Comparison of ENCODE assay signal across 34 cellular contexts in genomic region chr15:63077952-63078351, GRCh38. TPM values are rescaled to one million over a fixed set of nuclear protein-coding genes. Genes with fewer than 3 reads are reported as not detected.
DNase-seq lines count a peak whose midpoint lies in the region; FAIRE-seq and TF ChIP-seq lines count a peak whose summit lies in the region.
"Had no signal": no experiment of that assay in that cellular context is flagged by ENCODE, and none has a peak within 500 bp of the region (broad histone marks: within the 10 kb centered on the region; RNA-seq: fewer than 3 reads in every experiment).

No MANE protein-coding gene starts in this region.

- DNase-seq in NCI-H2227 (lab: John Stamatoyannopoulos, UW; ENCODE audit: unreplicated experiment) (peak; percentile 12), NCI-H2227 treated with DMSO at 0.1 percent for 48 hours (lab: John Stamatoyannopoulos, UW) (no peak), SK-N-DZ (ENCODE audit: low spot score) (peak; percentile 31), NCI-H226 (no peak), kidney (no peak), CD1c-positive myeloid dendritic cell (ENCODE audit: extremely low spot score) (no peak)
- DNase-seq in stimulated activated naive CD4-positive, alpha-beta T cell treated with Interleukin-2 at 50 U/mL for 16 hours (lab: John Stamatoyannopoulos, UW), result no peak
- DNase-seq: activated CD4-positive, alpha-beta memory T cell treated with anti-CD3 and anti-CD28 coated beads, Interleukin-2, amount 10 ng/mL, durations not matched to agents 7 days and 5 days; activated CD4-positive, CD25-positive, alpha-beta regulatory T cell treated with anti-CD3 and anti-CD28 coated beads, Interleukin-2, amount 50 U/mL, for 72 hours; activated CD8-positive, alpha-beta memory T cell treated with anti-CD3 and anti-CD28 coated beads, Interleukin-2, amount 50 U/mL, for 4 hours; activated naive CD4-positive, alpha-beta T cell treated with anti-CD3 and anti-CD28 coated beads, Interleukin-2, amount 10 ng/mL, durations not matched to agents 7 days and 5 days; AML-193; CD4-positive, alpha-beta T cell; dermis blood vessel endothelial cell; EL; foreskin melanocyte; hypothalamus; left ventricle myocardium inferior; mesenchymal stem cell; NCI-H1092; NCI-H1694; NCI-H524 treated with DMSO at 0.1 percent for 48 hours; posterior cingulate gyrus; SHP77; stimulated activated naive CD8-positive, alpha-beta T cell treated with anti-CD3 and anti-CD28 coated beads, Interleukin-15, Interleukin-2, amounts not matched to agents 100 U/mL and 50 U/mL, for 24 hours; T-helper 2 cell had no signal

- H3K27me3 ChIP-seq in iPS-20b (ENCODE audit: insufficient read depth, low read length), result no peaks in the 10 kb centered on the region
- H3K27me3 ChIP-seq: right atrium auricular region had no signal

- H3K27ac ChIP-seq in iPS-20b (ENCODE audit: low read length), result peak overlapping the region; percentile 92
- H3K27ac ChIP-seq in kidney (ENCODE audit: low read depth in 2 of 2, low read length in 2 of 2), result no peak overlapping the region
- H3K27ac ChIP-seq: left ventricle myocardium inferior, neutrophil, right atrium auricular region had no signal

- no peak for TF ChIP-seq CTCF in kidney (IDR thresholded peaks at IDR 0.05; ENCODE audit: borderline replicate concordance, extremely low read depth, insufficient read depth)

- FAIRE-seq in kidney (lab: Jason Lieb, UNC), result no peak
- FAIRE-seq: D721Med, endometrium, GM12891, urothelium cell line had no signal

- H3K9me3 ChIP-seq in iPS-20b (ENCODE audit: insufficient read depth, low read depth, low read length) (no peaks in the 10 kb centered on the region), kidney (ENCODE audit: control insufficient read depth in 1 of 2, low read length in 2 of 2) (no peaks in the 10 kb centered on the region)
- H3K9me3 ChIP-seq: left ventricle myocardium inferior, neutrophil, right atrium auricular region had no signal

- peak overlapping the region; percentile 75; the same call in 1 of the 2 replicates for H3K9ac ChIP-seq in iPS-20b (ENCODE audit: low read depth, low read length)
- no peak overlapping the region for H3K9ac ChIP-seq in kidney (ENCODE audit: low read length in 2 of 2)

- intact Hi-C loops in kidney (cut with DNase I), result no loop called here

- peaks cover 65% of the 10 kb centered on the region for H3K4me1 ChIP-seq in iPS-20b (ENCODE audit: insufficient read depth, low read length)
- H3K4me1 ChIP-seq in kidney (ENCODE audit: control insufficient read depth in 1 of 2, insufficient read depth in 1 of 2, low read depth in 1 of 2, low read length in 2 of 2), result peaks cover 0 to 3% of the 10 kb centered on the region in 2 donors

- H3K36me3 ChIP-seq in iPS-20b (ENCODE audit: insufficient read depth, low read depth, low read length) (no peaks in the 10 kb centered on the region), kidney (ENCODE audit: control insufficient read depth in 1 of 2, insufficient read depth in 2 of 2, low read length in 2 of 2) (no peaks in the 10 kb centered on the region)
- H3K36me3 ChIP-seq: left ventricle myocardium inferior, neutrophil, right atrium auricular region had no signal

- no peak overlapping the region for H3K4me3 ChIP-seq in iPS-20b (ENCODE audit: low read length)
- no peak overlapping the region for H3K4me3 ChIP-seq in kidney (ENCODE audit: low read length in 2 of 2)
- H3K4me3 ChIP-seq: left ventricle myocardium inferior, right atrium auricular region, smooth muscle cell had no signal

RNA-seq across cellular contexts. Expression of gene TPM1, which starts 35.4 kb away (rescaled TPM):
- 151 and 160 TPM in 2 replicates for polyA plus RNA-seq in SK-N-DZ (2014; cell fraction: cytosol; rRNA removed)
- polyA plus RNA-seq in SK-N-DZ (2014; cell fraction: nucleus; rRNA removed), result 148 and 158 TPM in 2 replicates
- 473 TPM for total RNA-seq in kidney
- polyA plus RNA-seq in kidney (ENCODE audit: insufficient read depth, low read depth, low replicate concordance), result 252 TPM

RNA-seq across cellular contexts. Expression of gene LACTB, which starts 43.7 kb away (rescaled TPM):
- polyA plus RNA-seq in SK-N-DZ (2014; cell fraction: cytosol; rRNA removed), result 6.7 and 9.9 TPM in 2 replicates
- 7.7 and 17.2 TPM in 2 replicates for polyA plus RNA-seq in SK-N-DZ (2014; cell fraction: nucleus; rRNA removed)
- 17.6 TPM for total RNA-seq in kidney
- 16.8 TPM for polyA plus RNA-seq in kidney (ENCODE audit: insufficient read depth, low read depth, low replicate concordance)

Comparison
In these comparisons a context has a peak if more than half of its experiments do, and no peak if none do; other contexts are left out.
1. DNase-seq: peak in NCI-H2227 (single experiment) and SK-N-DZ (single experiment); none in NCI-H2227 treated with DMSO at 0.1 percent for 48 hours (single experiment), NCI-H226 (single experiment), kidney (single experiment), CD1c-positive myeloid dendritic cell (single experiment) and stimulated activated naive CD4-positive, alpha-beta T cell treated with Interleukin-2 at 50 U/mL for 16 hours (single experiment).